ENCODE assay signal across 1 cellular context in the genomic region with DNA sequence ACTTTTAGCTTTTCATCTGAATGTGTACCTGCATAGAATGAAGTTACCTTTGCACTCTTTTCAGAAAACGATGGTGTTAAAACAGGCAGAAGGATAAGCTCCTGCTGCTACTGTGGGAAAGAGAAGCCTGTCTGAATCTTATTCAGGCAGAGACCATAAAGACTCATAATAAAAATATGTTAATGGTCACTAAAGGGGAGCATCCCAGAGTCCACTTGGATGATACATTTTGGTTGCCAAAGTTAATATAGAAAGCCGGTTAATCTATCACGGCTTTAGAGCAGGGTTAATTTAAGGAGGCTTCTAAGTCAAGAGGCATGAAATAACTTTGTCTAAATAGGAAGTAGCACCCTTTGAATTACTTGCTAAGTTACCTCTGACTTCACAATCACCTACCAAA.
TF ChIP-seq lines count a peak whose summit lies in the region.

No MANE protein-coding gene starts in this region.

TF ChIP-seq in IMR-90, 13 proteins besides CTCF, POLR2A, EP300 and RAD21:
- no peak for TF ChIP-seq CEBPB (IDR thresholded peaks at IDR 0.05; ENCODE audit: low read depth, low read length)
